1 cellular context compared by ENCODE assay signal in the genomic region with DNA sequence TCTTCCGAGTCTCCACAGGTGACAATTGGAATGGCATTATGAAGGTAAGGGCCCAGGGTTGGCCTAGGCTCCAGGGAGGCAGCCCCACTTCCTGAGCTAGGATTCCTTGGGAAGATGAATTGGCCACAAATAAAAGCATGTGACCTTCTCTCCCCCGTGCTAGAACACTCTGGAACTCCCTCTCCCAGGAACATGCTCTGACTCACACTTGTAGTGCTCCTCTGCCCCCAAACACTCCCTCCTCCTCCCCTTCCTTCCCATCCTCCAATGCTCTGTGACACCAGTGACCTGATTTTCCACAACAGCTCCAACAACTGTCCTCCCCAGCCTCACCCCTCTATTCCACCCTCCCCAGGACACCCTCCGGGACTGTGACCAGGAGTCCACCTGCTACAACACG.
TF ChIP-seq lines count a peak whose summit lies in the region.

No MANE protein-coding gene starts in this region.

TF ChIP-seq in K562, 482 proteins besides CTCF, POLR2A, EP300 and RAD21 (continued from another document):
- TF ChIP-seq, protein P1, sequence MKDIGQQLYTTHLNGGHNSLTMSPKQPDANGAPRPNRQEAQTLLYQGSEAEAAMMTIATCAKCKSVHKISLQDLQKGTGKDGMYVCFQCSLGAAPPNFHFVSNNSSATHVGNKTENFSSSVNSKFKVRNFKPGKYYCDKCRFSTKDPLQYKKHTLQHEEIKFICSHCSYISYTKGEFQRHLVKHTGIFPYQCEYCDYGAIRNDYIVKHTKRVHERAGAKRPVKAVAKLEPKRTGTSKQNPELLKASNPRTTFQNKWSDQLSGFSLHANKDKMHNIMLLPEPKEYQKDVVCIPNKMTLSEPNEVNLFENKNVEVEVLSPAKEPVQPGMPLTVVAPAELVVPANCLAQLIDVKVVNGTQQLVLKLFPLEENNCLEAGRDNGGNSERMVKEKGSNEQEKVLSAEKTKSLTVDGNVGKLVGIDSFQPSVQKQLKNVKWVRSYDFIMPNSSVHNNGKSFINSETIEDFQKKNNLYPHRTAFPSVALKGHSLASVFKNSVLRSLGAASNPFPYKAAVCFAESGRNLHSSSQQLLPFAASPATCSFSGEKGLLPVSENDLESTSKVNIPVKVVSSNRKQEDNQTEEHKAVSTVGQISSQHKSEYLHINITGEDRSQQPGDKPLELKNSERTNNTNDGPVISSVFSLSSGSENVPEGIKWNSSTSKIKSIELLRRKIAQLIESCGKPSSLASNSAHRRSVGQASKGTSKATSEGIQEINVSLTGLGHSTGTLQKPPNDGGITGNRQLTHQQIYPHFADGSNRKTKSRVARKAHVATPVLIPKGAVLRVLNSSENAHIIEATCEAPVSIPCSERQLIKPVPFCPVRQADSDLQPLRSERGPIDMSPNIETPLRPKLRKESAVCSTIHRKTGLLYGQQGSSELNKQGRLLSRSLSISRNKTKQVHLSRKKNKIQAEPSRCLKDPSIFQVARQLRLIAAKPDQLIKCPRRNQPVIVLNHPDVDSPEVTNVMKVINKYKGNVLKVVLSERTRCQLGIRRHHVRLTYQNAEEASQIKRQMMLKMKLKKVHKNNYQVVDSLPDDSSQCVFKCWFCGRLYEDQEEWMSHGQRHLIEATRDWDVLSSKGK (CRISPR knock-in tag; IDR thresholded peaks at IDR 0.05) = no peak
- TF ChIP-seq ARHGAP35 (IDR thresholded peaks at IDR 0.05; ENCODE audit: partially characterized antibody) = no peak
- TF ChIP-seq BHLHE40 (IDR thresholded peaks at IDR 0.05; ENCODE audit: low read length) = no peak
- TF ChIP-seq KDM1A (IDR thresholded peaks at IDR 0.05) = peak in 1 of 2 experiments; percentile 26; a peak in 1 of 4 replicates
- no peak for TF ChIP-seq HIVEP1 (CRISPR knock-in tag; IDR thresholded peaks at IDR 0.05)
- TF ChIP-seq HDAC8 (tag; IDR thresholded peaks at IDR 0.05) = no peak
